3 cellular contexts compared by ENCODE assay signal in genomic region chr12:9758119-9758518, GRCh38.
TF ChIP-seq lines count a peak whose summit lies in the region.

No MANE protein-coding gene starts in this region.

TF ChIP-seq in SK-N-SH, 30 proteins besides CTCF, POLR2A, EP300 and RAD21:
- no peak for TF ChIP-seq ELF1 (IDR thresholded peaks at IDR 0.05)
- no peak for TF ChIP-seq RFX5 (IDR thresholded peaks at IDR 0.05; ENCODE audit: low read length)
- no peak for TF ChIP-seq TEAD4 (IDR thresholded peaks at IDR 0.05; ENCODE audit: borderline replicate concordance, insufficient read depth)
- no peak for TF ChIP-seq TAF1 (IDR thresholded peaks at IDR 0.05; ENCODE audit: borderline replicate concordance, low read depth, low read length)
- TF ChIP-seq POLR2AphosphoS5 (IDR thresholded peaks at IDR 0.05; ENCODE audit: low read depth, low read length): no peak
- no peak for TF ChIP-seq TCF12 (IDR thresholded peaks at IDR 0.05)
- TF ChIP-seq GATA2 (CRISPR knock-in tag; IDR thresholded peaks at IDR 0.05): no peak
- TF ChIP-seq IRF3 (IDR thresholded peaks at IDR 0.05; ENCODE audit: low read depth, low read length): no peak
- TF ChIP-seq CHD2 (IDR thresholded peaks at IDR 0.05; ENCODE audit: low read length, partially characterized antibody): no peak
- TF ChIP-seq, protein P1, sequence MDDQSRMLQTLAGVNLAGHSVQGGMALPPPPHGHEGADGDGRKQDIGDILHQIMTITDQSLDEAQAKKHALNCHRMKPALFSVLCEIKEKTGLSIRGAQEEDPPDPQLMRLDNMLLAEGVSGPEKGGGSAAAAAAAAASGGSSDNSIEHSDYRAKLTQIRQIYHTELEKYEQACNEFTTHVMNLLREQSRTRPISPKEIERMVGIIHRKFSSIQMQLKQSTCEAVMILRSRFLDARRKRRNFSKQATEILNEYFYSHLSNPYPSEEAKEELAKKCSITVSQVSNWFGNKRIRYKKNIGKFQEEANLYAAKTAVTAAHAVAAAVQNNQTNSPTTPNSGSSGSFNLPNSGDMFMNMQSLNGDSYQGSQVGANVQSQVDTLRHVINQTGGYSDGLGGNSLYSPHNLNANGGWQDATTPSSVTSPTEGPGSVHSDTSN (IDR thresholded peaks at IDR 0.05): no peak
- TF ChIP-seq FOXM1 (IDR thresholded peaks at IDR 0.05; ENCODE audit: low read depth): no peak
- TF ChIP-seq FOXJ3 (CRISPR knock-in tag; IDR thresholded peaks at IDR 0.05): no peak
- no peak for TF ChIP-seq RXRA (IDR thresholded peaks at IDR 0.05; ENCODE audit: borderline replicate concordance, low read depth)

TF ChIP-seq in SK-N-SH treated with all-trans-retinoic acid at 6 μM for 48 hours, 23 proteins besides CTCF, POLR2A, EP300 and RAD21:
- no peak for TF ChIP-seq TCF4 (CRISPR knock-in tag; IDR thresholded peaks at IDR 0.05; ENCODE audit: borderline replicate concordance)
- no peak for TF ChIP-seq TSHZ2 (CRISPR knock-in tag; IDR thresholded peaks at IDR 0.05)
- no peak for TF ChIP-seq SNAI2 (CRISPR knock-in tag; IDR thresholded peaks at IDR 0.05)
- no peak for TF ChIP-seq CSDC2 (CRISPR knock-in tag; IDR thresholded peaks at IDR 0.05)
- TF ChIP-seq CSRNP3 (CRISPR knock-in tag; IDR thresholded peaks at IDR 0.05): no peak
- no peak for TF ChIP-seq ZNF8 (CRISPR knock-in tag; IDR thresholded peaks at IDR 0.05)

TF ChIP-seq in GM12878, 131 proteins besides CTCF, POLR2A, EP300 and RAD21:
- TF ChIP-seq ETV6 (conservative IDR thresholded peaks at IDR 0.05 in 1 of 2, IDR thresholded peaks at IDR 0.05 in 1 of 2; ENCODE audit: borderline replicate concordance in 1 of 2, low read depth in 1 of 2) (no peak), E2F8 (IDR thresholded peaks at IDR 0.05; ENCODE audit: low read depth, partially characterized antibody) (no peak), USF2 (IDR thresholded peaks at IDR 0.05; ENCODE audit: borderline replicate concordance, low read depth, low read length) (no peak), CEBPB (IDR thresholded peaks at IDR 0.05; ENCODE audit: borderline replicate concordance in 1 of 2, low read depth in 2 of 2, low read length in 2 of 2) (no peak), IRF3 (IDR thresholded peaks at IDR 0.05) (no peak), ZBTB40 (IDR thresholded peaks at IDR 0.05; ENCODE audit: borderline replicate concordance) (0 out of 2 replicates have a peak, but pooled peaks have one; percentile 6), MXI1 (IDR thresholded peaks at IDR 0.05; ENCODE audit: low read depth, low read length) (0 out of 2 replicates have a peak, but pooled peaks have one; percentile 6)
